ENCODE assay signal across 8 cellular contexts in genomic region chr7:21256310-21256877, GRCh38.
DNase-seq lines count a peak whose midpoint lies in the region; ATAC-seq, FAIRE-seq and TF ChIP-seq lines count a peak whose summit lies in the region.

No MANE protein-coding gene starts in this region.

- no peak overlapping the region for H3K4me3 ChIP-seq in HepG2 (replicated peaks in 1 of 3; ENCODE audit: insufficient read depth in 1 of 3, low read depth in 2 of 3, low read length in 3 of 3)

- no peak for ATAC-seq in HepG2
- ATAC-seq in activated CD4-positive, CD25-positive, alpha-beta regulatory T cell treated with anti-CD3 and anti-CD28 coated beads, Interleukin-2, amount 50 U/mL, for 24 hours, result no peak

- peak; percentile 27 to 32 for DNase-seq in AML-193 (lab: John Stamatoyannopoulos, UW)
- DNase-seq in GM10248 (ENCODE audit: extremely low spot score), result no peak
- peak; percentile 43 for DNase-seq in NCI-H2227 (lab: John Stamatoyannopoulos, UW; ENCODE audit: unreplicated experiment)
- DNase-seq in amniotic stem cell (lab: John Stamatoyannopoulos, UW), result peak; percentile 11
- DNase-seq in HepG2 (ENCODE audit: low spot score), result peak; percentile 31
- DNase-seq in SK-N-DZ (ENCODE audit: low spot score), result no peak
- DNase-seq in occipital lobe (lab: John Stamatoyannopoulos, UW), result no peak

- in situ Hi-C loops in HepG2 (cut with HindIII; ENCODE audit: extremely low pct_ligation_motif_present, low pct_unique_long_range_greater_than_20kb), result loop anchor here (5.0 kb wide), 1 partner anchor 511 kb away; no protein-coding TSS in a partner anchor

- no peak for FAIRE-seq in HepG2 (lab: Jason Lieb, UNC)

- POLR2A ChIA-PET in GM10248 (lab: Yijun Ruan, JAX) (no interaction called here), HepG2 (lab: Yijun Ruan, JAX) (no interaction called here)

- H3K79me2 ChIP-seq in HepG2 (ENCODE audit: insufficient read depth, low read length), result no peaks in the 10 kb centered on the region

- intact Hi-C loops in HepG2 (cut with micrococcal nuclease; ENCODE audit: unreplicated experiment), result loop anchor here (1.0 kb wide), 1 partner anchor 511 kb away; no protein-coding TSS in a partner anchor

- no peak overlapping the region for H3K27ac ChIP-seq in HepG2 (ENCODE audit: extremely low read length, insufficient read depth, low read length)

- 3% methylated on average over 3 of the region's 3 CpGs for WGBS in HepG2 (ENCODE audit: low lambda C conversion rate)

- no peaks in the 10 kb centered on the region for H3K36me3 ChIP-seq in HepG2 (replicated peaks in 1 of 2; ENCODE audit: control insufficient read depth in 1 of 2, insufficient read depth in 2 of 2, low read length in 2 of 2)

- no peak overlapping the region for H3K4me2 ChIP-seq in HepG2 (ENCODE audit: low read depth, low read length)

- no peaks in the 10 kb centered on the region for H4K20me1 ChIP-seq in HepG2 (ENCODE audit: insufficient read depth, low read length)

- no peak overlapping the region for H3K9ac ChIP-seq in HepG2 (ENCODE audit: insufficient read depth, low read depth, low read length)

- BruUV-seq in HepG2 (replicated peaks; lab: Mats Ljungman, UMichigan), result no TSS peak

- no peaks in the 10 kb centered on the region for H3K9me3 ChIP-seq in HepG2 (ENCODE audit: low read length)

- no peak overlapping the region for H2AFZ ChIP-seq in HepG2 (ENCODE audit: low read length)

- no peak for TF ChIP-seq POLR2A in HepG2 (IDR thresholded peaks at IDR 0.05; ENCODE audit: insufficient read depth in 1 of 2, low read depth in 2 of 2, low read length in 2 of 2)

- no peak for TF ChIP-seq EP300 in HepG2 (IDR thresholded peaks at IDR 0.05; ENCODE audit: low read depth in 2 of 2, low read length in 2 of 2)
- TF ChIP-seq EP300 in HepG2 (CRISPR knock-in tag; IDR thresholded peaks at IDR 0.05; ENCODE audit: borderline replicate concordance), result no peak

- TF ChIP-seq RAD21 in HepG2 (CRISPR knock-in tag; IDR thresholded peaks at IDR 0.05), result no peak

- peaks cover 1% of the 10 kb centered on the region; the same call in 1 of the 2 replicates for H3K4me1 ChIP-seq in HepG2 (ENCODE audit: insufficient read depth, low read length)

- H3K27me3 ChIP-seq in HepG2 (ENCODE audit: control insufficient read depth in 1 of 2, insufficient read depth in 2 of 2, low read length in 2 of 2), result peaks cover 0 to 11% of the 10 kb centered on the region in 2 experiments; a peak in 1 of 5 replicates

- CTCF ChIA-PET in GM10248 (lab: Yijun Ruan, JAX), result interaction anchor here (0.6 to 5.5 kb wide), 13 partner anchors 8 to 828 kb away, joined by 3 to 31 read pairs (median 4); no protein-coding TSS in a partner anchor
- CTCF ChIA-PET in HepG2 (lab: Yijun Ruan, JAX; ENCODE audit: low intra/inter-chr PET ratio, low total read pairs), result interaction anchor here (1.5 to 2.7 kb wide), 3 partner anchors 252 to 511 kb away, joined by 6 to 13 read pairs (median 8); no protein-coding TSS in a partner anchor

- peak; percentile 35 for TF ChIP-seq CTCF in GM10248 (IDR thresholded peaks at IDR 0.05; ENCODE audit: control extremely low read depth, extremely low read depth, low read depth, missing control alignments)
- TF ChIP-seq CTCF in HepG2 (CRISPR knock-in tag; IDR thresholded peaks at IDR 0.05), result 0 out of 2 replicates have a peak, but pooled peaks have one; percentile 22

TF ChIP-seq in HepG2, 621 proteins besides CTCF, POLR2A, EP300 and RAD21:
- TF ChIP-seq ZBTB44 (CRISPR knock-in tag; IDR thresholded peaks at IDR 0.05) (no peak), STAG1 (CRISPR knock-in tag; IDR thresholded peaks at IDR 0.05) (peak; percentile 40)

Comparison
In these comparisons a context has a peak if more than half of its experiments do, and no peak if none do; other contexts are left out.
1. DNase-seq: peak in AML-193 (2 of 2), NCI-H2227 (single experiment), amniotic stem cell (single experiment) and HepG2 (single experiment); none in GM10248 (single experiment), SK-N-DZ (single experiment) and occipital lobe (single experiment).